ENCODE assay signal across 27 cellular contexts in genomic region chr1:156530006-156530405, GRCh38. TPM values are rescaled to one million over a fixed set of nuclear protein-coding genes. Genes with fewer than 3 reads are reported as not detected.
"Had no signal": no experiment of that assay in that cellular context is flagged by ENCODE, and none has a peak within 500 bp of the region (broad histone marks: within the 10 kb centered on the region; RNA-seq: fewer than 3 reads in every experiment).

No MANE protein-coding gene starts in this region.

- H3K27ac Mint-ChIP-seq: dendritic cell treated with granulocyte-macrophage colony-stimulating factor and Interleukin-4, amounts not matched to agents 40 ng/mL and 50 ng/mL, for 4 days; effector memory CD8-positive, alpha-beta T cell; endodermal cell; mesothelial cell of epicardium had no signal

- H3K4me3 Mint-ChIP-seq: dendritic cell treated with granulocyte-macrophage colony-stimulating factor and Interleukin-4, amounts not matched to agents 40 ng/mL and 50 ng/mL, for 4 days; effector memory CD8-positive, alpha-beta T cell; endodermal cell; mesothelial cell of epicardium had no signal

- H3K27me3 Mint-ChIP-seq: dendritic cell treated with granulocyte-macrophage colony-stimulating factor and Interleukin-4, amounts not matched to agents 40 ng/mL and 50 ng/mL, for 4 days; effector memory CD8-positive, alpha-beta T cell had no signal

- H3K9me3 Mint-ChIP-seq: dendritic cell treated with granulocyte-macrophage colony-stimulating factor and Interleukin-4, amounts not matched to agents 40 ng/mL and 50 ng/mL, for 4 days; effector memory CD8-positive, alpha-beta T cell; endodermal cell; mesothelial cell of epicardium had no signal

- DNase-seq: colonic mucosa; cortex of kidney; effector CD8-positive, alpha-beta T cell; effector memory CD8-positive, alpha-beta T cell; endodermal cell; erythroblast; esophagus squamous epithelium; foreskin fibroblast; foreskin melanocyte; glutamatergic neuron; head of caudate nucleus; heart right ventricle; hippocampal formation; left cardiac atrium; left lung; left ventricle myocardium superior; lower lobe of right lung; mesenchymal stem cell had no signal

- ATAC-seq: effector memory CD8-positive, alpha-beta T cell; esophagus mucosa; gastrocnemius medialis; heart right ventricle; left cardiac atrium; left lung; left ventricle myocardium superior; lower lobe of right lung had no signal

RNA-seq across cellular contexts. Expression of gene TTC24, which starts 49.5 kb away (rescaled TPM):
- total RNA-seq: colonic mucosa, dermis microvascular lymphatic vessel endothelial cell, endodermal cell, esophagus mucosa, esophagus squamous epithelium, glomerular endothelial cell, kidney epithelial cell, left cardiac atrium, left lung, left ventricle myocardium superior, lower lobe of right lung, lung microvascular endothelial cell, mesenteric fat pad, mesothelial cell of epicardium had no signal
